In genomic region chr3:131216801-131217200, GRCh38 we compare ENCODE assay signal across 10 cellular contexts.
A peak's percentile ranks its signal among the peaks of the same experiment; 100 is the strongest.
DNase-seq lines count a peak whose midpoint lies in the region; ATAC-seq and TF ChIP-seq lines count a peak whose summit lies in the region.
"Had no signal": no experiment of that assay in that cellular context is flagged by ENCODE, and none has a peak within 500 bp of the region (broad histone marks: within the 10 kb centered on the region; RNA-seq: fewer than 3 reads in every experiment).

No MANE protein-coding gene starts in this region.

- no peak for TF ChIP-seq CTCF in foreskin keratinocyte (conservative IDR thresholded peaks at IDR 0.05)
- TF ChIP-seq CTCF in progenitor cell of endocrine pancreas (IDR thresholded peaks at IDR 0.05; ENCODE audit: unreplicated experiment), result no peak

- H3K27ac ChIP-seq in SJSA1 (peak overlapping the region; percentile 87), foreskin keratinocyte (peak overlapping the region; percentile 56)
- H3K27ac ChIP-seq: 22Rv1 had no signal

- H3K4me3 Mint-ChIP-seq in progenitor cell of endocrine pancreas (ENCODE audit: low read depth), result no peak overlapping the region
- H3K4me3 Mint-ChIP-seq: activated naive CD4-positive, alpha-beta T cell treated with anti-CD3 and anti-CD28 coated beads, Interleukin-2, amount 50 U/mL, for 24 hours had no signal

- H3K4me1 ChIP-seq in SJSA1 (replicated peaks) (peaks cover 24% of the 10 kb centered on the region), foreskin keratinocyte (peaks cover 23% of the 10 kb centered on the region)

- peak; percentile 83 for ATAC-seq in foreskin keratinocyte
- ATAC-seq in GM18502 (IDR thresholded peaks at IDR 0.05; ENCODE audit: poor library complexity, unreplicated experiment), result no peak
- ATAC-seq in activated CD4-positive, CD25-positive, alpha-beta regulatory T cell treated with anti-CD3 and anti-CD28 coated beads, Interleukin-2, amount 50 U/mL, for 24 hours, result no peak

- DNase-seq in DMS 273 (lab: John Stamatoyannopoulos, UW; ENCODE audit: unreplicated experiment), result peak; percentile 12
- DNase-seq in DMS 273 treated with DMSO at 0.1 percent for 48 hours (lab: John Stamatoyannopoulos, UW), result no peak
- peak; percentile 80 to 82 for DNase-seq in SJSA1 (ENCODE audit: low read depth in 1 of 2, low spot score in 2 of 2)
- DNase-seq in foreskin keratinocyte, result peak in 1 of 2 donors; percentile 60
- peak; percentile 95 for DNase-seq in skeletal muscle cell (ENCODE audit: low read depth)
- no peak for DNase-seq in progenitor cell of endocrine pancreas (ENCODE audit: low spot score, unreplicated experiment)

- no peaks in the 10 kb centered on the region for H3K9me3 ChIP-seq in SJSA1 (replicated peaks)

- H3K27me3 ChIP-seq in SJSA1 (replicated peaks) (no peaks in the 10 kb centered on the region), foreskin keratinocyte (no peaks in the 10 kb centered on the region)

- H3K9me3 Mint-ChIP-seq in progenitor cell of endocrine pancreas (ENCODE audit: low read depth), result no peaks in the 10 kb centered on the region
- H3K9me3 Mint-ChIP-seq: activated naive CD4-positive, alpha-beta T cell treated with anti-CD3 and anti-CD28 coated beads, Interleukin-2, amount 50 U/mL, for 24 hours had no signal

- H3K4me1 Mint-ChIP-seq in progenitor cell of endocrine pancreas (ENCODE audit: low read depth), result no peaks in the 10 kb centered on the region
- H3K4me1 Mint-ChIP-seq: activated naive CD4-positive, alpha-beta T cell treated with anti-CD3 and anti-CD28 coated beads, Interleukin-2, amount 50 U/mL, for 24 hours had no signal

- H3K36me3 ChIP-seq in SJSA1, result no peaks in the 10 kb centered on the region

- no peak overlapping the region for H3K27ac Mint-ChIP-seq in progenitor cell of endocrine pancreas
- H3K27ac Mint-ChIP-seq: activated naive CD4-positive, alpha-beta T cell treated with anti-CD3 and anti-CD28 coated beads, Interleukin-2, amount 50 U/mL, for 24 hours had no signal

- H3K27me3 Mint-ChIP-seq in progenitor cell of endocrine pancreas, result no peaks in the 10 kb centered on the region
- H3K27me3 Mint-ChIP-seq: activated naive CD4-positive, alpha-beta T cell treated with anti-CD3 and anti-CD28 coated beads, Interleukin-2, amount 50 U/mL, for 24 hours had no signal

- no peak overlapping the region for H3K4me3 ChIP-seq in SJSA1
- no peak overlapping the region for H3K4me3 ChIP-seq in skeletal muscle cell (ENCODE audit: low read depth, low read length)

- peaks cover 2% of the 10 kb centered on the region for H3K36me3 Mint-ChIP-seq in progenitor cell of endocrine pancreas (ENCODE audit: insufficient read depth)

Comparison
In these comparisons a context has a peak if more than half of its experiments do, and no peak if none do; other contexts are left out.
1. DNase-seq: peak in DMS 273 (single experiment), SJSA1 (2 of 2) and skeletal muscle cell (single experiment); none in DMS 273 treated with DMSO at 0.1 percent for 48 hours (single experiment) and progenitor cell of endocrine pancreas (single experiment).